In the genomic region with DNA sequence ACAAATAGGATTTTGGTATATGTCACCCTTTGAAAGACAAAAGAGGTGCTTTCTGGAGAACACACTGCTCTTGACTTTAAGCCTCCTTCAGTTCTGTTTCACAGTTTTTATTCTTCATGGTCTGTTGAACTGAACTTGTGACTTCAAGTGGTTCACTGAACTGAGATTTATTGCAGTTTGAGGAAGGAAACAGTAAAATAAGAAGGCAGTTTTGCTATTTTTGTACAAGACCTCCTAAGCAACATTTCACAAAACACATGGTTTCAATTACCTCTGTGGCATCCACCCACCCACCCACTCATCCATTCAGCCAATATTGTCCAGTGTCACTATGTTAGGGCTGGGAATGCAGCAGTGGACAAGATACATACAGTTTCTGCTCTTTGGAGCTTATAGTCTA, we compare ENCODE assay signal across 27 cellular contexts.
A peak's percentile ranks its signal among the peaks of the same experiment; 100 is the strongest.
DNase-seq lines count a peak whose midpoint lies in the region; ATAC-seq and TF ChIP-seq lines count a peak whose summit lies in the region.
"Had no signal": no experiment of that assay in that cellular context is flagged by ENCODE, and none has a peak within 500 bp of the region (broad histone marks: within the 10 kb centered on the region; RNA-seq: fewer than 3 reads in every experiment).

No MANE protein-coding gene starts in this region.

- H3K27ac ChIP-seq in OCI-LY7 (ENCODE audit: low read depth, low read length, poor library complexity, severe bottlenecking): peak overlapping the region; percentile 89
- H3K27ac ChIP-seq: left ventricle myocardium inferior, SJSA1, tibial artery, WERI-Rb-1 had no signal

- in situ Hi-C loops in Caki2 (cut with HindIII; ENCODE audit: low pct_unique_long_range_greater_than_20kb, low sequenced_read_pairs): no loop called here

- no peaks in the 10 kb centered on the region for H3K9me2 ChIP-seq in OCI-LY7 (ENCODE audit: insufficient read depth, low read length)

- no peaks in the 10 kb centered on the region for H4K20me1 ChIP-seq in OCI-LY7 (ENCODE audit: insufficient read depth, low read length)

- no peaks in the 10 kb centered on the region; the same call in 1 of the 2 replicates for H3K36me3 ChIP-seq in OCI-LY7 (ENCODE audit: insufficient read depth, low read length)
- H3K36me3 ChIP-seq: left ventricle myocardium inferior, SJSA1, tibial artery, WERI-Rb-1 had no signal

- no peak for TF ChIP-seq CTCF in OCI-LY7 (conservative IDR thresholded peaks at IDR 0.05; ENCODE audit: low read length)

- ATAC-seq in HG02759 (IDR thresholded peaks at IDR 0.05; ENCODE audit: unreplicated experiment): peak; percentile 57
- ATAC-seq in HG03095 (IDR thresholded peaks at IDR 0.05; ENCODE audit: unreplicated experiment): no peak
- ATAC-seq in GM19328 (IDR thresholded peaks at IDR 0.05; ENCODE audit: unreplicated experiment): no peak
- ATAC-seq in HG03025 (IDR thresholded peaks at IDR 0.05; ENCODE audit: low FRiP score, unreplicated experiment): no peak
- ATAC-seq: GM23338 had no signal

- intact Hi-C loops in OCI-LY7 (cut with micrococcal nuclease; ENCODE audit: unreplicated experiment): no loop called here

- CTCF ChIA-PET in OCI-LY7 (lab: Charles Lee; ENCODE audit: unreplicated experiment): no interaction called here

- POLR2A ChIA-PET in OCI-LY7 (lab: Charles Lee): interaction anchor here (0.6 to 2.9 kb wide), 8 partner anchors 8 to 278 kb away, joined by 3 to 16 read pairs (median 4); no protein-coding TSS in a partner anchor

- peak; percentile 51 for DNase-seq in Caki2 (ENCODE audit: low read depth)
- peak; percentile 80 for DNase-seq in OCI-LY7 (ENCODE audit: low spot score)
- DNase-seq in myocyte (ENCODE audit: low read depth): peak; percentile 6
- DNase-seq in NCI-H2029 (lab: John Stamatoyannopoulos, UW): no peak
- DNase-seq: activated CD4-positive, alpha-beta T cell treated with anti-CD3 and anti-CD28 coated beads, Interleukin-2, amount 10 ng/mL, durations not matched to agents 24 days and 14 days; activated gamma-delta T cell; activated naive CD8-positive, alpha-beta T cell treated with anti-CD3 and anti-CD28 coated beads for 36 hours; activated T-cell treated with anti-CD3 and anti-CD28 coated beads, Interleukin-2, amount 50 U/mL, for 1 hour; anterior cingulate cortex; CD8-positive, alpha-beta memory T cell; KG1; left ventricle myocardium inferior; mesendoderm; MM.1S; NCI-H1105 treated with DMSO at 0.1 percent for 48 hours; NCI-H187 treated with DMSO at 0.1 percent for 48 hours; NCI-H226; stimulated activated CD4-positive, alpha-beta T cell treated with anti-CD3 and anti-CD28 coated beads, Interleukin-4, amount 100 ng/mL, for 24 hours; T1000; tibial artery; WERI-Rb-1 had no signal

- peaks cover 34% of the 10 kb centered on the region for H3K4me1 ChIP-seq in OCI-LY7 (ENCODE audit: insufficient read depth, low read length, poor library complexity, severe bottlenecking)
- H3K4me1 ChIP-seq: left ventricle myocardium inferior, SJSA1, tibial artery had no signal

- H3K4me3 ChIP-seq in OCI-LY7 (ENCODE audit: low read depth, low read length, poor library complexity, severe bottlenecking): peak overlapping the region; percentile 45
- H3K4me3 ChIP-seq: GM23338, left ventricle myocardium inferior, SJSA1, tibial artery had no signal

- no peaks in the 10 kb centered on the region for H3K9me3 ChIP-seq in OCI-LY7 (ENCODE audit: low read length)
- H3K9me3 ChIP-seq: left ventricle myocardium inferior, SJSA1, tibial artery had no signal

- H3K4me2 ChIP-seq in OCI-LY7 (ENCODE audit: low read length): peak overlapping the region; percentile 65
- H3K4me2 ChIP-seq: GM23338 had no signal

- BruUV-seq in OCI-LY7 (replicated peaks; lab: Mats Ljungman, UMichigan): no TSS peak

- peak overlapping the region; percentile 80; the same call in 1 of the 2 replicates for H2AFZ ChIP-seq in OCI-LY7 (ENCODE audit: low read length)
- H2AFZ ChIP-seq: GM23338 had no signal

- H3K79me2 ChIP-seq in OCI-LY7 (ENCODE audit: insufficient read depth, low read depth, low read length): no peaks in the 10 kb centered on the region
